8 cellular contexts compared by ENCODE assay signal in genomic region chr2:95911446-95911845, GRCh38.
A peak's percentile ranks its signal among the peaks of the same experiment; 100 is the strongest.
DNase-seq lines count a peak whose midpoint lies in the region; FAIRE-seq and TF ChIP-seq lines count a peak whose summit lies in the region.
"Not testable (repeated sequence)": the region's sequence is repeated elsewhere in the genome, so short reads cannot be mapped to it uniquely, and the experiment has no call there.

No MANE protein-coding gene starts in this region.

- BruUV-seq in A673 (replicated peaks; lab: Mats Ljungman, UMichigan), result not testable (repeated sequence)

- not testable (repeated sequence) for H2BK5ac ChIP-seq in mesenchymal stem cell (ENCODE audit: low read depth, low read length, poor library complexity, severe bottlenecking)

- not testable (repeated sequence) for H2BK15ac ChIP-seq in mesenchymal stem cell (ENCODE audit: low read depth, poor library complexity, severe bottlenecking)

- H3K27me3 ChIP-seq in A673 (replicated peaks; ENCODE audit: insufficient read depth, low read depth, low read length, poor library complexity); SK-N-SH (ENCODE audit: insufficient read depth); bronchial epithelial cell (ENCODE audit: control insufficient read depth, insufficient read depth, low read length); mesenchymal stem cell (ENCODE audit: control insufficient read depth in 1 of 2, insufficient read depth in 1 of 2, low read length in 2 of 2); small intestine (ENCODE audit: control insufficient read depth in 2 of 2, insufficient read depth in 2 of 2, low read length in 2 of 2): not testable (repeated sequence)

- H3K36me3 ChIP-seq in A673 (ENCODE audit: insufficient read depth, low read length, poor library complexity, severe bottlenecking); bronchial epithelial cell (ENCODE audit: control insufficient read depth, insufficient read depth, low read length); small intestine (ENCODE audit: control insufficient read depth in 2 of 2, insufficient read depth in 2 of 2, low read length in 2 of 2): not testable (repeated sequence)
- H3K36me3 ChIP-seq in SK-N-SH (replicated peaks in 1 of 2; ENCODE audit: control insufficient read depth in 1 of 2, insufficient read depth in 2 of 2, low read length in 1 of 2) (peaks cover 2 to 12% of the 10 kb centered on the region in 2 experiments), mesenchymal stem cell (ENCODE audit: control insufficient read depth in 1 of 2, insufficient read depth in 2 of 2, low read depth in 1 of 2, low read length in 2 of 2) (peaks cover 0 to 20% of the 10 kb centered on the region in 2 experiments)

- not testable (repeated sequence) for H2AFZ ChIP-seq in SK-N-SH (ENCODE audit: low read depth); mesenchymal stem cell (ENCODE audit: low read depth, low read length)

- not testable (repeated sequence) for H3K27ac ChIP-seq in A673 (ENCODE audit: low read depth, low read length, poor library complexity, severe bottlenecking); mesenchymal stem cell (ENCODE audit: low read length, poor library complexity, severe bottlenecking); small intestine (ENCODE audit: low read depth in 1 of 2, low read length in 1 of 2)
- H3K27ac ChIP-seq in SK-N-SH (ENCODE audit: low read depth in 2 of 2, low read length in 1 of 2), result peak overlapping the region in 1 of 2 experiments; percentile 40; a peak in 2 of 4 replicates

- CTCF ChIA-PET in A673 (lab: Charles Lee); SK-N-SH (lab: Yijun Ruan, JAX): not testable (repeated sequence)

- TF ChIP-seq CTCF in A673 (conservative IDR thresholded peaks at IDR 0.05; ENCODE audit: low read depth, low read length); SK-N-SH (IDR thresholded peaks at IDR 0.05); bronchial epithelial cell (IDR thresholded peaks at IDR 0.05; ENCODE audit: insufficient read depth, low read length, severe bottlenecking); fibroblast of pulmonary artery (IDR thresholded peaks at IDR 0.05; ENCODE audit: low read length, missing control alignments): not testable (repeated sequence)

- 41% methylated on average over 5 of the region's 5 CpGs for WGBS in SK-N-SH (ENCODE audit: low lambda C conversion rate)
- 18% methylated on average over 4 of the region's 5 CpGs for WGBS in mesenchymal stem cell
- WGBS in small intestine, 3 donors, result 46 to 68% (median 63%) methylated on average over 5 of the region's 5 CpGs

- not testable (repeated sequence) for H3K4me1 ChIP-seq in A673 (ENCODE audit: insufficient read depth, low read length, poor library complexity, severe bottlenecking); mesenchymal stem cell (ENCODE audit: control insufficient read depth, insufficient read depth, low read depth, low read length); small intestine (ENCODE audit: control insufficient read depth in 2 of 2, insufficient read depth in 1 of 2, low read depth in 1 of 2, low read length in 1 of 2)
- H3K4me1 ChIP-seq in SK-N-SH (ENCODE audit: control insufficient read depth in 1 of 2, insufficient read depth in 2 of 2, low read depth in 1 of 2, low read length in 1 of 2), result peaks cover 0 to 11% of the 10 kb centered on the region in 2 experiments; a peak in 2 of 4 replicates

- not testable (repeated sequence) for H3K9me3 ChIP-seq in A673 (ENCODE audit: low read depth, low read length, poor library complexity, severe bottlenecking); SK-N-SH; mesenchymal stem cell (ENCODE audit: control insufficient read depth, low read length); small intestine (ENCODE audit: control insufficient read depth, low read depth)

- H3K79me2 ChIP-seq in SK-N-SH (ENCODE audit: insufficient read depth), result not testable (repeated sequence)

- POLR2A ChIA-PET in A673 (lab: Charles Lee; ENCODE audit: low non-redundant PET); SK-N-SH (lab: Yijun Ruan, JAX): not testable (repeated sequence)

- FAIRE-seq in bronchial epithelial cell (lab: Jason Lieb, UNC); small intestine (lab: Jason Lieb, UNC): not testable (repeated sequence)

- H3K4me2 ChIP-seq in SK-N-SH, result peak overlapping the region; percentile 50; the same call in 1 of the 2 replicates
- H3K4me2 ChIP-seq in mesenchymal stem cell (ENCODE audit: low read length, poor library complexity, severe bottlenecking), result not testable (repeated sequence)

- not testable (repeated sequence) for H3K23ac ChIP-seq in mesenchymal stem cell (ENCODE audit: low read length in 2 of 2)

- H2BK12ac ChIP-seq in mesenchymal stem cell (ENCODE audit: low read length in 2 of 2), result not testable (repeated sequence)

- not testable (repeated sequence) for H3K79me1 ChIP-seq in mesenchymal stem cell (replicated peaks; ENCODE audit: low read length, poor library complexity, severe bottlenecking)

- not testable (repeated sequence) for H3K4me3 ChIP-seq in A673 (ENCODE audit: low read depth, low read length, poor library complexity, severe bottlenecking); SK-N-SH (ENCODE audit: low read depth in 2 of 2, low read length in 1 of 2); bronchial epithelial cell (ENCODE audit: low read depth, low read length); fibroblast of pulmonary artery (replicated peaks; ENCODE audit: low read depth, low read length); mesenchymal stem cell (ENCODE audit: insufficient read depth in 1 of 2, low read depth in 1 of 2, low read length in 2 of 2); small intestine (ENCODE audit: low read depth in 1 of 2, low read length in 2 of 2)

- H3K4ac ChIP-seq in mesenchymal stem cell (ENCODE audit: low read depth in 1 of 2, low read length in 2 of 2), result not testable (repeated sequence)

- TF ChIP-seq EP300 in SK-N-SH (IDR thresholded peaks at IDR 0.05; ENCODE audit: borderline replicate concordance in 1 of 2, low read depth in 1 of 2, low read length in 1 of 2), result peak in 1 of 2 experiments; percentile 60; a peak in 1 of 4 replicates

- intact Hi-C loops in A673 (cut with micrococcal nuclease; ENCODE audit: unreplicated experiment), result not testable (repeated sequence)

- not testable (repeated sequence) for H3K9me2 ChIP-seq in SK-N-SH

- not testable (repeated sequence) for H2AK5ac ChIP-seq in mesenchymal stem cell (ENCODE audit: low read length, severe bottlenecking)

- not testable (repeated sequence) for H3K18ac ChIP-seq in mesenchymal stem cell (ENCODE audit: low read depth in 1 of 2, low read length in 2 of 2)

- H3F3A ChIP-seq in SK-N-SH (replicated peaks; ENCODE audit: insufficient read depth), result not testable (repeated sequence)

- DNase-seq in A673 (ENCODE audit: low spot score) (peak; percentile 81), Daoy (ENCODE audit: low read depth) (peak; percentile 70), HT-29 (ENCODE audit: low spot score) (peak; percentile 58), bronchial epithelial cell (ENCODE audit: low read depth) (peak; percentile 80), fibroblast of pulmonary artery (ENCODE audit: low read depth) (peak; percentile 63), mesenchymal stem cell (peak; percentile 14), small intestine (peak; percentile 1)
- DNase-seq in SK-N-SH, result not testable (repeated sequence)

- H2BK120ac ChIP-seq in mesenchymal stem cell (ENCODE audit: low read depth, low read length), result not testable (repeated sequence)

- TF ChIP-seq RAD21 in SK-N-SH (IDR thresholded peaks at IDR 0.05; ENCODE audit: low read length), result not testable (repeated sequence)

- not testable (repeated sequence) for H4K8ac ChIP-seq in mesenchymal stem cell (ENCODE audit: low read length)

- peaks cover 36% of the 10 kb centered on the region for H4K20me1 ChIP-seq in SK-N-SH (ENCODE audit: insufficient read depth)

- H4K91ac ChIP-seq in mesenchymal stem cell (ENCODE audit: low read length), result not testable (repeated sequence)

- not testable (repeated sequence) for H3K14ac ChIP-seq in mesenchymal stem cell (ENCODE audit: low read length in 2 of 2)

- not testable (repeated sequence) for H3K9ac ChIP-seq in SK-N-SH
- peak overlapping the region; percentile 62 for H3K9ac ChIP-seq in mesenchymal stem cell (ENCODE audit: low read length)

TF ChIP-seq in SK-N-SH, 30 proteins besides CTCF, POLR2A, EP300 and RAD21:
- TF ChIP-seq TEAD4 (IDR thresholded peaks at IDR 0.05; ENCODE audit: borderline replicate concordance, insufficient read depth) (0 out of 2 replicates have a peak, but pooled peaks have one; percentile 23), NFIC (IDR thresholded peaks at IDR 0.05; ENCODE audit: borderline replicate concordance) (peak; percentile 92), JUND (IDR thresholded peaks at IDR 0.05) (peak; percentile 74), POLR2AphosphoS5 (IDR thresholded peaks at IDR 0.05; ENCODE audit: low read depth, low read length) (0 out of 2 replicates have a peak, but pooled peaks have one; percentile 27), TCF12 (IDR thresholded peaks at IDR 0.05) (peak; percentile 55), FOSL2 (IDR thresholded peaks at IDR 0.05; ENCODE audit: borderline replicate concordance, low read depth) (peak; percentile 66)
- TF ChIP-seq, protein P1, sequence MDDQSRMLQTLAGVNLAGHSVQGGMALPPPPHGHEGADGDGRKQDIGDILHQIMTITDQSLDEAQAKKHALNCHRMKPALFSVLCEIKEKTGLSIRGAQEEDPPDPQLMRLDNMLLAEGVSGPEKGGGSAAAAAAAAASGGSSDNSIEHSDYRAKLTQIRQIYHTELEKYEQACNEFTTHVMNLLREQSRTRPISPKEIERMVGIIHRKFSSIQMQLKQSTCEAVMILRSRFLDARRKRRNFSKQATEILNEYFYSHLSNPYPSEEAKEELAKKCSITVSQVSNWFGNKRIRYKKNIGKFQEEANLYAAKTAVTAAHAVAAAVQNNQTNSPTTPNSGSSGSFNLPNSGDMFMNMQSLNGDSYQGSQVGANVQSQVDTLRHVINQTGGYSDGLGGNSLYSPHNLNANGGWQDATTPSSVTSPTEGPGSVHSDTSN (IDR thresholded peaks at IDR 0.05), result peak; percentile 89
